22 cellular contexts compared by ENCODE assay signal in genomic region chr14:20377171-20377570, GRCh38. TPM values are rescaled to one million over a fixed set of nuclear protein-coding genes. Genes with fewer than 3 reads are reported as not detected.
"Had no signal": no experiment of that assay in that cellular context is flagged by ENCODE, and none has a peak within 500 bp of the region (broad histone marks: within the 10 kb centered on the region; RNA-seq: fewer than 3 reads in every experiment).

No MANE protein-coding gene starts in this region.

- H3K4me3 ChIP-seq: smooth muscle cell, testis had no signal

- H3K4me1 ChIP-seq: testis had no signal

- H3K27ac ChIP-seq: testis had no signal

- DNase-seq: activated CD4-positive, alpha-beta memory T cell treated with anti-CD3 and anti-CD28 coated beads for 36 hours; activated CD4-positive, alpha-beta T cell treated with anti-CD3 and anti-CD28 coated beads for 48 hours; activated effector memory CD4-positive, alpha-beta T cell treated with Interleukin-2 at 50 U/mL for 16 hours; activated naive CD4-positive, alpha-beta T cell treated with anti-CD3 and anti-CD28 coated beads, Interleukin-2, amount 50 U/mL, for 16 hours; activated T-cell treated with anti-CD3 and anti-CD28 coated beads, Interleukin-2, amount 50 U/mL, for 48 hours; anterior cingulate cortex; central memory CD4-positive, alpha-beta T cell; effector memory CD4-positive, alpha-beta T cell; glutamatergic neuron; hippocampal formation; mesenchymal stem cell; naive B cell; occipital lobe; stimulated activated CD4-positive, alpha-beta T cell treated with anti-CD3 and anti-CD28 coated beads, Interleukin-15, amount 100 ng/mL, for 24 hours; testis had no signal

- H3K4me2 ChIP-seq: smooth muscle cell had no signal

- FAIRE-seq: endothelial cell of umbilical vein, frontal cortex had no signal

- H3K27me3 ChIP-seq: testis had no signal

- ATAC-seq: esophagus mucosa; sciatic nerve; stimulated activated memory B cell treated with anti-CD40 and anti-IgM and Interleukin-4, amounts not matched to agents 10 μg/mL and 1 μg/mL and 100 μg/mL, for 72 hours had no signal

- H3K9me3 ChIP-seq: testis had no signal

RNA-seq across cellular contexts. Expression of gene KLHL33, which starts 58.8 kb away (rescaled TPM):
- total RNA-seq: endothelial cell of umbilical vein, smooth muscle cell had no signal
- polyA plus RNA-seq: endothelial cell of umbilical vein, neural cell had no signal
